In genomic region chr2:177599072-177599688, GRCh38 we compare ENCODE assay signal across 1 cellular context.
TF ChIP-seq lines count a peak whose summit lies in the region.

No MANE protein-coding gene starts in this region.

TF ChIP-seq in HepG2, 621 proteins besides CTCF, POLR2A, EP300 and RAD21 (continued from another document and continues in another):
- TF ChIP-seq RCOR2 (CRISPR knock-in tag; IDR thresholded peaks at IDR 0.05) (peak; percentile 77), PHB2 (IDR thresholded peaks at IDR 0.05; ENCODE audit: partially characterized antibody) (no peak), SP5 (CRISPR knock-in tag; IDR thresholded peaks at IDR 0.05; ENCODE audit: borderline replicate concordance, low read depth) (no peak; the same call in 1 of the 2 replicates), ZNF609 (CRISPR knock-in tag; IDR thresholded peaks at IDR 0.05; ENCODE audit: borderline replicate concordance) (peak; percentile 62; the same call in 1 of the 2 replicates), PPARG (CRISPR knock-in tag; conservative IDR thresholded peaks at IDR 0.05) (peak; percentile 67), TBX2 (CRISPR knock-in tag; IDR thresholded peaks at IDR 0.05; ENCODE audit: borderline replicate concordance) (peak; percentile 69; the same call in 1 of the 2 replicates), ZNF558 (CRISPR knock-in tag; IDR thresholded peaks at IDR 0.05; ENCODE audit: borderline replicate concordance) (no peak), GATA4 (IDR thresholded peaks at IDR 0.05; ENCODE audit: borderline replicate concordance, low read depth) (0 out of 2 replicates have a peak, but pooled peaks have one; percentile 17), GATAD1 (CRISPR knock-in tag; IDR thresholded peaks at IDR 0.05) (0 out of 2 replicates have a peak, but pooled peaks have one; percentile 43), ZNF614 (CRISPR knock-in tag; IDR thresholded peaks at IDR 0.05; ENCODE audit: borderline replicate concordance) (0 out of 2 replicates have a peak, but pooled peaks have one; percentile 34), ZNF691 (CRISPR knock-in tag; IDR thresholded peaks at IDR 0.05; ENCODE audit: borderline replicate concordance, low read depth) (0 out of 2 replicates have a peak, but pooled peaks have one; percentile 58), SALL2 (CRISPR knock-in tag; IDR thresholded peaks at IDR 0.05) (no peak), ZMYM2 (CRISPR knock-in tag; IDR thresholded peaks at IDR 0.05) (no peak), NR2F1 (CRISPR knock-in tag; IDR thresholded peaks at IDR 0.05) (peak; percentile 42 to 49; a peak in 3 of 4 replicates), GATAD2A (CRISPR knock-in tag; IDR thresholded peaks at IDR 0.05) (peak; percentile 66), SAP130 (CRISPR knock-in tag; IDR thresholded peaks at IDR 0.05; ENCODE audit: low read depth) (peak; percentile 65), SIX4 (CRISPR knock-in tag; IDR thresholded peaks at IDR 0.05) (peak; percentile 39; the same call in 1 of the 2 replicates), TARDBP (CRISPR knock-in tag; IDR thresholded peaks at IDR 0.05) (peak; percentile 73; the same call in 1 of the 2 replicates), DPF2 (CRISPR knock-in tag; IDR thresholded peaks at IDR 0.05; ENCODE audit: borderline replicate concordance, low read depth) (peak; percentile 69), ZNF362 (CRISPR knock-in tag; IDR thresholded peaks at IDR 0.05; ENCODE audit: borderline replicate concordance) (peak; percentile 74), ELF3 (CRISPR knock-in tag; IDR thresholded peaks at IDR 0.05) (peak; percentile 86), SAFB2 (CRISPR knock-in tag; IDR thresholded peaks at IDR 0.05; ENCODE audit: borderline replicate concordance, low read depth) (no peak), NR2F2 (IDR thresholded peaks at IDR 0.05; ENCODE audit: borderline replicate concordance, low read depth) (peak; percentile 87), HOMEZ (CRISPR knock-in tag; IDR thresholded peaks at IDR 0.05; ENCODE audit: low read depth) (0 out of 2 replicates have a peak, but pooled peaks have one; percentile 54), FOXK1 (CRISPR knock-in tag; IDR thresholded peaks at IDR 0.05; ENCODE audit: borderline replicate concordance, low read depth) (no peak), ZNF567 (CRISPR knock-in tag; IDR thresholded peaks at IDR 0.05; ENCODE audit: borderline replicate concordance) (0 out of 2 replicates have a peak, but pooled peaks have one; percentile 37), POGZ (CRISPR knock-in tag; IDR thresholded peaks at IDR 0.05) (peak; percentile 72), XBP1 (CRISPR knock-in tag; IDR thresholded peaks at IDR 0.05) (no peak), NCOA2 (CRISPR knock-in tag; IDR thresholded peaks at IDR 0.05) (peak; percentile 90), PITX1 (CRISPR knock-in tag; IDR thresholded peaks at IDR 0.05) (peak; percentile 56; the same call in 1 of the 2 replicates), ARNTL (CRISPR knock-in tag; IDR thresholded peaks at IDR 0.05) (0 out of 2 replicates have a peak, but pooled peaks have one; percentile 31), DRAP1 (CRISPR knock-in tag; IDR thresholded peaks at IDR 0.05) (peak; percentile 53), SALL1 (CRISPR knock-in tag; IDR thresholded peaks at IDR 0.05) (peak; percentile 84), AHDC1 (CRISPR knock-in tag; IDR thresholded peaks at IDR 0.05; ENCODE audit: borderline replicate concordance) (peak; percentile 82; the same call in 1 of the 2 replicates), NFRKB (IDR thresholded peaks at IDR 0.05) (no peak), HIC2 (CRISPR knock-in tag; IDR thresholded peaks at IDR 0.05; ENCODE audit: low read depth) (no peak), FOXA1 (IDR thresholded peaks at IDR 0.05) (no peak), FOXA1 (CRISPR knock-in tag; IDR thresholded peaks at IDR 0.05) (peak; percentile 33; the same call in 1 of the 2 replicates), ZSCAN21 (CRISPR knock-in tag; IDR thresholded peaks at IDR 0.05; ENCODE audit: borderline replicate concordance) (peak; percentile 81), TRIM22 (IDR thresholded peaks at IDR 0.05) (no peak), MED1 (CRISPR knock-in tag; IDR thresholded peaks at IDR 0.05) (peak; percentile 63), ZMYM3 (CRISPR knock-in tag; IDR thresholded peaks at IDR 0.05) (peak; percentile 62; the same call in 1 of the 2 replicates), FOXA3 (CRISPR knock-in tag; IDR thresholded peaks at IDR 0.05) (peak; percentile 48; the same call in 1 of the 2 replicates), ZNF343 (CRISPR knock-in tag; IDR thresholded peaks at IDR 0.05) (0 out of 2 replicates have a peak, but pooled peaks have one; percentile 36), MEIS1 (CRISPR knock-in tag; IDR thresholded peaks at IDR 0.05; ENCODE audit: borderline replicate concordance) (peak; percentile 34; the same call in 1 of the 2 replicates), MLX (CRISPR knock-in tag; IDR thresholded peaks at IDR 0.05) (0 out of 2 replicates have a peak, but pooled peaks have one; percentile 50), FOXO1 (CRISPR knock-in tag; IDR thresholded peaks at IDR 0.05) (peak; percentile 79)
